In genomic region chr7:155722936-155723335, GRCh38 we compare ENCODE assay signal across 22 cellular contexts.
"Had no signal": no experiment of that assay in that cellular context is flagged by ENCODE, and none has a peak within 500 bp of the region (broad histone marks: within the 10 kb centered on the region; RNA-seq: fewer than 3 reads in every experiment).

No MANE protein-coding gene starts in this region.

- H3K9me3 ChIP-seq: colonic mucosa, ovary, right lobe of liver, stomach, testis, upper lobe of left lung had no signal

- DNase-seq: activated CD4-positive, alpha-beta T cell treated with anti-CD3 and anti-CD28 coated beads, Interleukin-2, amount 10 ng/mL, durations not matched to agents 24 days and 14 days; activated CD4-positive, CD25-positive, alpha-beta regulatory T cell; activated CD8-positive, alpha-beta T cell treated with anti-CD3 and anti-CD28 coated beads, Interleukin-2, amount 10 ng/mL, durations not matched to agents 7 days and 5 days; activated naive CD4-positive, alpha-beta T cell treated with anti-CD3 and anti-CD28 coated beads, Interleukin-2, amount 10 ng/mL, durations not matched to agents 7 days and 5 days; activated T-cell treated with anti-CD3 and anti-CD28 coated beads, Interleukin-2, amount 50 U/mL, for 24 hours; aorta; brain microvascular endothelial cell; colonic mucosa; foreskin keratinocyte; hypothalamus; midbrain; ovary; right lobe of liver; small intestine; stimulated activated CD4-positive, alpha-beta T cell treated with anti-CD3 and anti-CD28 coated beads, Interleukin-4, amount 100 ng/mL, for 1 hour; stomach; testis; upper lobe of left lung had no signal

- H3K27ac ChIP-seq: brain microvascular endothelial cell, colonic mucosa, foreskin keratinocyte, neural progenitor cell, ovary, right lobe of liver, stomach, testis, upper lobe of left lung had no signal

- ATAC-seq: activated CD8-positive, alpha-beta T cell treated with anti-CD3 and anti-CD28 coated beads, Interleukin-2, amount 10 ng/mL, durations not matched to agents 7 days and 5 days; foreskin keratinocyte; left lobe of liver had no signal

- H2AFZ ChIP-seq: neural progenitor cell had no signal

- H3K9me3 Mint-ChIP-seq: activated CD4-positive, alpha-beta T cell treated with anti-CD3 and anti-CD28 coated beads, Interleukin-2, amount 10 ng/mL, durations not matched to agents 24 days and 14 days; activated naive CD4-positive, alpha-beta T cell treated with anti-CD3 and anti-CD28 coated beads, Interleukin-2, amount 10 ng/mL, durations not matched to agents 7 days and 5 days; activated T-cell treated with anti-CD3 and anti-CD28 coated beads, Interleukin-2, amount 50 U/mL, for 24 hours; activated T-helper 2 cell treated with anti-CD3 and anti-CD28 coated beads, Interferon-gamma antibody, Interleukin-2, Interleukin-4, amounts not matched to agents 10 μg/mL and 5 μg/mL and 100 μg/mL, durations not matched to agents 14 hours and 24 hours and 36 hours; central memory CD8-positive, alpha-beta T cell; neural progenitor cell had no signal

- H3K4me1 ChIP-seq: colonic mucosa, foreskin keratinocyte, neural progenitor cell, testis had no signal

- H3K4me3 Mint-ChIP-seq: activated CD4-positive, alpha-beta T cell treated with anti-CD3 and anti-CD28 coated beads, Interleukin-2, amount 10 ng/mL, durations not matched to agents 24 days and 14 days; activated CD8-positive, alpha-beta T cell treated with anti-CD3 and anti-CD28 coated beads, Interleukin-2, amount 10 ng/mL, durations not matched to agents 7 days and 5 days; activated naive CD4-positive, alpha-beta T cell treated with anti-CD3 and anti-CD28 coated beads, Interleukin-2, amount 10 ng/mL, durations not matched to agents 7 days and 5 days; activated T-cell treated with anti-CD3 and anti-CD28 coated beads, Interleukin-2, amount 50 U/mL, for 24 hours; central memory CD8-positive, alpha-beta T cell; neural progenitor cell had no signal

- H3K27me3 ChIP-seq: brain microvascular endothelial cell, colonic mucosa, foreskin keratinocyte, neural progenitor cell, ovary, right lobe of liver, stomach, testis, upper lobe of left lung had no signal

- H3K4me3 ChIP-seq: colonic mucosa, neural progenitor cell, ovary, right lobe of liver, stomach, testis, upper lobe of left lung had no signal

- H3K27ac Mint-ChIP-seq: activated CD4-positive, alpha-beta T cell treated with anti-CD3 and anti-CD28 coated beads, Interleukin-2, amount 10 ng/mL, durations not matched to agents 24 days and 14 days; neural progenitor cell had no signal

- H3K4me2 ChIP-seq: neural progenitor cell had no signal

- H3K4me1 Mint-ChIP-seq: neural progenitor cell had no signal

- H3K27me3 Mint-ChIP-seq: activated CD4-positive, alpha-beta T cell treated with anti-CD3 and anti-CD28 coated beads, Interleukin-2, amount 10 ng/mL, durations not matched to agents 24 days and 14 days; activated naive CD4-positive, alpha-beta T cell treated with anti-CD3 and anti-CD28 coated beads, Interleukin-2, amount 10 ng/mL, durations not matched to agents 7 days and 5 days; activated T-cell treated with anti-CD3 and anti-CD28 coated beads, Interleukin-2, amount 50 U/mL, for 24 hours; central memory CD8-positive, alpha-beta T cell had no signal

- H3K36me3 ChIP-seq: colonic mucosa, ovary had no signal
